Comparison of ENCODE assay signal across 8 cellular contexts in genomic region chr1:172895050-172895460, GRCh38.
DNase-seq lines count a peak whose midpoint lies in the region; ATAC-seq and FAIRE-seq lines count a peak whose summit lies in the region.

No MANE protein-coding gene starts in this region.

- peaks cover 17% of the 10 kb centered on the region for H3K36me3 Mint-ChIP-seq in activated naive CD4-positive, alpha-beta T cell treated with anti-CD3 and anti-CD28 coated beads, Interleukin-2, amount 10 ng/mL, durations not matched to agents 7 days and 5 days
- peaks cover 2% of the 10 kb centered on the region for H3K36me3 Mint-ChIP-seq in activated CD4-positive, alpha-beta memory T cell treated with anti-CD3 and anti-CD28 coated beads for 36 hours

- CTCF ChIA-PET in activated naive CD4-positive, alpha-beta T cell treated with anti-CD3 and anti-CD28 coated beads, Interleukin-2, amount 10 ng/mL, durations not matched to agents 7 days and 5 days (lab: Charles Lee), result interaction anchor here (0.8 to 1.8 kb wide), 4 partner anchors 10 to 153 kb away, joined by 3 to 17 read pairs (median 4); no protein-coding TSS in a partner anchor
- CTCF ChIA-PET in activated CD4-positive, alpha-beta memory T cell treated with anti-CD3 and anti-CD28 coated beads for 36 hours (lab: Charles Lee), result interaction anchor here (1.0 to 3.5 kb wide), 10 partner anchors 11 to 307 kb away, joined by 3 to 29 read pairs (median 6); no protein-coding TSS in a partner anchor

- H3K4me1 Mint-ChIP-seq in activated naive CD4-positive, alpha-beta T cell treated with anti-CD3 and anti-CD28 coated beads, Interleukin-2, amount 10 ng/mL, durations not matched to agents 7 days and 5 days, result peaks cover 37% of the 10 kb centered on the region
- H3K4me1 Mint-ChIP-seq in activated CD4-positive, alpha-beta memory T cell treated with anti-CD3 and anti-CD28 coated beads for 36 hours (ENCODE audit: low read depth), result peaks cover 38% of the 10 kb centered on the region

- FAIRE-seq in HTR-8/SVneo (lab: Jason Lieb, UNC), result no peak

- H3K27me3 Mint-ChIP-seq in activated naive CD4-positive, alpha-beta T cell treated with anti-CD3 and anti-CD28 coated beads, Interleukin-2, amount 10 ng/mL, durations not matched to agents 7 days and 5 days, result peaks cover 15% of the 10 kb centered on the region
- H3K27me3 Mint-ChIP-seq in activated CD4-positive, alpha-beta memory T cell treated with anti-CD3 and anti-CD28 coated beads for 36 hours, result peaks cover 18% of the 10 kb centered on the region

- POLR2A ChIA-PET in activated CD4-positive, alpha-beta memory T cell treated with anti-CD3 and anti-CD28 coated beads for 36 hours (lab: Charles Lee), result interaction anchor here (1.0 to 1.4 kb wide), 5 partner anchors 13 to 116 kb away, joined by 4 to 6 read pairs (median 5); no protein-coding TSS in a partner anchor

- H3K9me3 Mint-ChIP-seq in activated naive CD4-positive, alpha-beta T cell treated with anti-CD3 and anti-CD28 coated beads, Interleukin-2, amount 10 ng/mL, durations not matched to agents 7 days and 5 days, result peaks cover 2% of the 10 kb centered on the region
- no peaks in the 10 kb centered on the region for H3K9me3 Mint-ChIP-seq in activated CD4-positive, alpha-beta memory T cell treated with anti-CD3 and anti-CD28 coated beads for 36 hours

- DNase-seq in activated naive CD4-positive, alpha-beta T cell treated with anti-CD3 and anti-CD28 coated beads, Interleukin-2, amount 10 ng/mL, durations not matched to agents 7 days and 5 days, result peak; percentile 44
- no peak for DNase-seq in activated naive CD4-positive, alpha-beta T cell treated with Interleukin-2 at 50 U/mL for 16 hours
- peak; percentile 29 for DNase-seq in activated CD4-positive, alpha-beta memory T cell treated with anti-CD3 and anti-CD28 coated beads for 36 hours
- DNase-seq in renal cortical epithelial cell (ENCODE audit: low read depth) (peak; percentile 63), NCI-H446 (lab: John Stamatoyannopoulos, UW) (no peak), HTR-8/SVneo (ENCODE audit: insufficient read length, low spot score) (no peak), NCI-H1092 treated with DMSO at 0.1 percent for 48 hours (lab: John Stamatoyannopoulos, UW) (no peak)

- peak; percentile 68 for ATAC-seq in HG02884 (IDR thresholded peaks at IDR 0.05; ENCODE audit: unreplicated experiment)

- peak overlapping the region; percentile 39 for H3K4me3 Mint-ChIP-seq in activated naive CD4-positive, alpha-beta T cell treated with anti-CD3 and anti-CD28 coated beads, Interleukin-2, amount 10 ng/mL, durations not matched to agents 7 days and 5 days
- peak overlapping the region; percentile 54 for H3K4me3 Mint-ChIP-seq in activated CD4-positive, alpha-beta memory T cell treated with anti-CD3 and anti-CD28 coated beads for 36 hours

- intact Hi-C loops in activated CD4-positive, alpha-beta memory T cell treated with anti-CD3 and anti-CD28 coated beads for 36 hours (cut with micrococcal nuclease), result loop anchor here (1.0 to 10.0 kb wide), 9 partner anchors 12 to 440 kb away; partner anchors contain the start of gene TNFSF4

- peak overlapping the region; percentile 92 for H3K27ac Mint-ChIP-seq in activated naive CD4-positive, alpha-beta T cell treated with anti-CD3 and anti-CD28 coated beads, Interleukin-2, amount 10 ng/mL, durations not matched to agents 7 days and 5 days
- H3K27ac Mint-ChIP-seq in activated CD4-positive, alpha-beta memory T cell treated with anti-CD3 and anti-CD28 coated beads for 36 hours, result peak overlapping the region; percentile 14

Comparison
In these comparisons a context has a peak if more than half of its experiments do, and no peak if none do; other contexts are left out.
1. DNase-seq: peak in activated naive CD4-positive, alpha-beta T cell treated with anti-CD3 and anti-CD28 coated beads, Interleukin-2, amount 10 ng/mL, durations not matched to agents 7 days and 5 days (single experiment), activated CD4-positive, alpha-beta memory T cell treated with anti-CD3 and anti-CD28 coated beads for 36 hours (single experiment) and renal cortical epithelial cell (single experiment); none in activated naive CD4-positive, alpha-beta T cell treated with Interleukin-2 at 50 U/mL for 16 hours (single experiment), NCI-H446 (0 of 2), HTR-8/SVneo (single experiment) and NCI-H1092 treated with DMSO at 0.1 percent for 48 hours (single experiment).